In genomic region chr12:70241845-70242244, GRCh38 we compare ENCODE assay signal across 10 cellular contexts. TPM values are rescaled to one million over a fixed set of nuclear protein-coding genes. Genes with fewer than 3 reads are reported as not detected.
DNase-seq lines count a peak whose midpoint lies in the region; ATAC-seq and TF ChIP-seq lines count a peak whose summit lies in the region.
"Had no signal": no experiment of that assay in that cellular context is flagged by ENCODE, and none has a peak within 500 bp of the region (broad histone marks: within the 10 kb centered on the region; RNA-seq: fewer than 3 reads in every experiment).

No MANE protein-coding gene starts in this region.

- H3K36me3 ChIP-seq in DOHH2 (ENCODE audit: control insufficient read depth, low read length) (peaks cover 95% of the 10 kb centered on the region), OCI-LY1 (ENCODE audit: insufficient read depth, low read length) (peaks cover 68% of the 10 kb centered on the region)
- H3K36me3 ChIP-seq in effector memory CD4-positive, alpha-beta T cell (ENCODE audit: control insufficient read depth, insufficient read depth, low read length), result peaks cover 15% of the 10 kb centered on the region

- H3K79me2 ChIP-seq in DOHH2 (ENCODE audit: control insufficient read depth, low read length), result peaks cover 87% of the 10 kb centered on the region
- peaks cover 50% of the 10 kb centered on the region for H3K79me2 ChIP-seq in OCI-LY1 (ENCODE audit: insufficient read depth, low read length)

- POLR2A ChIA-PET in HEK293T (lab: Yijun Ruan, JAX), result no interaction called here

- H3K9me3 ChIP-seq in DOHH2 (ENCODE audit: control insufficient read depth, insufficient read depth, low read length) (peaks cover 7% of the 10 kb centered on the region), OCI-LY1 (ENCODE audit: low read length) (no peaks in the 10 kb centered on the region)
- no peaks in the 10 kb centered on the region for H3K9me3 ChIP-seq in effector memory CD4-positive, alpha-beta T cell (ENCODE audit: control insufficient read depth, low read length)

- H3K4me3 Mint-ChIP-seq in neural crest cell, result peak overlapping the region; percentile 96

- peaks cover 3% of the 10 kb centered on the region; the same call in 1 of the 2 replicates for H3F3A ChIP-seq in DOHH2 (ENCODE audit: control insufficient read depth, insufficient read depth)
- H3F3A ChIP-seq in OCI-LY1 (ENCODE audit: insufficient read depth, low read length), result no peaks in the 10 kb centered on the region

- peak overlapping the region; percentile 97 for H3K9ac ChIP-seq in OCI-LY1 (ENCODE audit: low read length)

- peak overlapping the region; percentile 89 for H3K27ac Mint-ChIP-seq in neural crest cell (ENCODE audit: unreplicated experiment)

- H4K20me1 ChIP-seq in DOHH2 (ENCODE audit: control insufficient read depth, insufficient read depth, low read depth, low read length), result no peaks in the 10 kb centered on the region; the same call in 1 of the 2 replicates
- H4K20me1 ChIP-seq in OCI-LY1 (ENCODE audit: insufficient read depth, low read length), result no peaks in the 10 kb centered on the region

- H3K4me3 ChIP-seq in DOHH2 (ENCODE audit: low read length), result peak overlapping the region; percentile 99
- H3K4me3 ChIP-seq in OCI-LY1 (ENCODE audit: low read depth, low read length, poor library complexity, severe bottlenecking), result peak overlapping the region; percentile 94
- peak overlapping the region; percentile 84 for H3K4me3 ChIP-seq in effector memory CD4-positive, alpha-beta T cell (ENCODE audit: insufficient read depth, low read depth, low read length, poor library complexity, severe bottlenecking)

- CTCF ChIA-PET in HEK293T (lab: Yijun Ruan, JAX), result no interaction called here

- H3K27ac ChIP-seq in DOHH2 (ENCODE audit: low read depth, low read length) (peak overlapping the region; percentile 92), OCI-LY1 (ENCODE audit: low read depth, low read length, poor library complexity, severe bottlenecking) (peak overlapping the region; percentile 92)
- H3K27ac ChIP-seq in effector memory CD4-positive, alpha-beta T cell (ENCODE audit: insufficient read depth, low read length, poor library complexity, severe bottlenecking), result peak overlapping the region; percentile 99

- H3K4me2 ChIP-seq in DOHH2 (ENCODE audit: low read length) (peak overlapping the region; percentile 81), OCI-LY1 (ENCODE audit: low read length) (peak overlapping the region; percentile 96)

- no peak for ATAC-seq in HG02884 (IDR thresholded peaks at IDR 0.05; ENCODE audit: unreplicated experiment)

- peaks cover 12% of the 10 kb centered on the region for H3K36me3 Mint-ChIP-seq in neural crest cell (ENCODE audit: low read depth)

- no peak overlapping the region for H2AFZ ChIP-seq in OCI-LY1 (ENCODE audit: low read length)

- no peak for DNase-seq in effector memory CD4-positive, alpha-beta T cell
- DNase-seq in neural crest cell (ENCODE audit: low read depth, low spot score) (no peak), HEK293T (ENCODE audit: extremely low spot score) (no peak), Kasumi-1 (lab: John Stamatoyannopoulos, UW) (no peak), GM03348 (ENCODE audit: low spot score) (no peak)
- DNase-seq: activated gamma-delta T cell treated with Interleukin-2 at 50 U/mL for 16 hours, NCI-H1930 had no signal

- peaks cover 44% of the 10 kb centered on the region for H3K4me1 ChIP-seq in DOHH2 (ENCODE audit: control insufficient read depth, low read length)
- peaks cover 44% of the 10 kb centered on the region for H3K4me1 ChIP-seq in OCI-LY1 (ENCODE audit: insufficient read depth, low read length, severe bottlenecking)
- peaks cover 6% of the 10 kb centered on the region for H3K4me1 ChIP-seq in effector memory CD4-positive, alpha-beta T cell (ENCODE audit: control insufficient read depth, insufficient read depth, low read length, poor library complexity, severe bottlenecking)

- H3K9me3 Mint-ChIP-seq in neural crest cell, result peaks cover 3% of the 10 kb centered on the region

- peaks cover 43% of the 10 kb centered on the region for H3K4me1 Mint-ChIP-seq in neural crest cell

- no peaks in the 10 kb centered on the region for H3K9me2 ChIP-seq in DOHH2 (replicated peaks; ENCODE audit: control insufficient read depth, low read length)
- no peaks in the 10 kb centered on the region for H3K9me2 ChIP-seq in OCI-LY1 (ENCODE audit: low read depth, low read length)

- H3K27me3 Mint-ChIP-seq in neural crest cell (ENCODE audit: low read depth), result no peaks in the 10 kb centered on the region

- TF ChIP-seq CTCF in DOHH2 (IDR thresholded peaks at IDR 0.05; ENCODE audit: low read depth, low read length, poor library complexity, severe bottlenecking), result no peak
- TF ChIP-seq CTCF in OCI-LY1 (IDR thresholded peaks at IDR 0.05; ENCODE audit: low read length), result no peak
- TF ChIP-seq CTCF in neural crest cell (conservative IDR thresholded peaks at IDR 0.05), result no peak

- no peaks in the 10 kb centered on the region for H3K27me3 ChIP-seq in DOHH2 (ENCODE audit: control insufficient read depth, low read length)
- no peaks in the 10 kb centered on the region for H3K27me3 ChIP-seq in OCI-LY1 (ENCODE audit: insufficient read depth, low read length)
- H3K27me3 ChIP-seq in effector memory CD4-positive, alpha-beta T cell (replicated peaks; ENCODE audit: control insufficient read depth, insufficient read depth, low read length, poor library complexity, severe bottlenecking), result no peaks in the 10 kb centered on the region

TF ChIP-seq in HEK293T, 16 proteins besides CTCF, POLR2A, EP300 and RAD21:
- no peak for TF ChIP-seq BHLHE40 (IDR thresholded peaks at IDR 0.05; ENCODE audit: borderline replicate concordance)
- no peak for TF ChIP-seq FOXK2 (IDR thresholded peaks at IDR 0.05)
- no peak for TF ChIP-seq ZNF384 (IDR thresholded peaks at IDR 0.05)
- no peak for TF ChIP-seq ELF4 (IDR thresholded peaks at IDR 0.05)
- TF ChIP-seq TARDBP (IDR thresholded peaks at IDR 0.05), result no peak

RNA-seq across cellular contexts. Expression of gene CNOT2, which starts 1.4 kb away (rescaled TPM):
- total RNA-seq in neural crest cell, result 79.4 and 86.9 TPM in 2 replicates
